Comparison of ENCODE assay signal across 20 cellular contexts in the genomic region with DNA sequence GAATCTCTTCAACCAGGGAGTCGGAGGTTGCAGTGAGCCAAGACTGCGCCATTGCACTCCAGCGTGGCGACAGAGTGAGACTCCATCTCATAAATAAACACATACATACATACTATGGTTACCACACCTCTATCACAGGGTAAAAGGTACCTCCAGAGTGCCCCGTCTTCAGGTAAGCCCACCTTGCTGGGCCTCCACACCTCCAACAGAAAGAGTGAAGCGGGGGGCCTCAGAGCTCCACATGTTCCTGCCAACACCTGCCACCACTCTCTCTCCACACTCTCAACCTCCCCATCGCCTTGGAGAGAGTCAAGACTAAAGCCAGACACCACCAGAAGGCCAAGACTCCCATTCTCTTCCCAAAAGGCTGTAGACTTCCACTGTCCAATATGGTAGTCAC.
"Had no signal": no experiment of that assay in that cellular context is flagged by ENCODE, and none has a peak within 500 bp of the region (broad histone marks: within the 10 kb centered on the region; RNA-seq: fewer than 3 reads in every experiment).

No MANE protein-coding gene starts in this region.

- H3K9me3 Mint-ChIP-seq: dendritic cell treated with granulocyte-macrophage colony-stimulating factor and Interleukin-4, amounts not matched to agents 40 ng/mL and 50 ng/mL, for 4 days; effector memory CD8-positive, alpha-beta T cell; endodermal cell had no signal

- H3K4me3 Mint-ChIP-seq: dendritic cell treated with granulocyte-macrophage colony-stimulating factor and Interleukin-4, amounts not matched to agents 40 ng/mL and 50 ng/mL, for 4 days; effector memory CD8-positive, alpha-beta T cell; endodermal cell had no signal

- H3K27ac Mint-ChIP-seq: dendritic cell treated with granulocyte-macrophage colony-stimulating factor and Interleukin-4, amounts not matched to agents 40 ng/mL and 50 ng/mL, for 4 days; effector memory CD8-positive, alpha-beta T cell; endodermal cell had no signal

- H3K4me1 Mint-ChIP-seq: endodermal cell had no signal

- DNase-seq: colonic mucosa; cortex of kidney; dermis blood vessel endothelial cell; dorsolateral prefrontal cortex; effector CD4-positive, alpha-beta T cell; effector CD8-positive, alpha-beta T cell; effector memory CD4-positive, alpha-beta T cell; effector memory CD8-positive, alpha-beta T cell; endodermal cell; erythroblast; esophagus squamous epithelium; foreskin fibroblast; foreskin keratinocyte; foreskin melanocyte; gastrocnemius medialis; glutamatergic neuron; head of caudate nucleus; heart left ventricle; heart right ventricle had no signal

- H3K27me3 Mint-ChIP-seq: dendritic cell treated with granulocyte-macrophage colony-stimulating factor and Interleukin-4, amounts not matched to agents 40 ng/mL and 50 ng/mL, for 4 days; effector memory CD8-positive, alpha-beta T cell had no signal
